ENCODE assay signal across 10 cellular contexts in genomic region chr2:176093145-176093888, GRCh38. TPM values are rescaled to one million over a fixed set of nuclear protein-coding genes. Genes with fewer than 3 reads are reported as not detected.
DNase-seq lines count a peak whose midpoint lies in the region; ATAC-seq and TF ChIP-seq lines count a peak whose summit lies in the region.
"Had no signal": no experiment of that assay in that cellular context is flagged by ENCODE, and none has a peak within 500 bp of the region (broad histone marks: within the 10 kb centered on the region; RNA-seq: fewer than 3 reads in every experiment).

No MANE protein-coding gene starts in this region.

- H3K9me3 Mint-ChIP-seq in progenitor cell of endocrine pancreas (ENCODE audit: low read depth) = no peaks in the 10 kb centered on the region

- peaks cover 19% of the 10 kb centered on the region for H3K4me1 ChIP-seq in HUES64 (ENCODE audit: insufficient read depth, low read length)

- ATAC-seq in GM19351 (IDR thresholded peaks at IDR 0.05; ENCODE audit: unreplicated experiment) = no peak

- peak overlapping the region; percentile 33 for H3K4me3 ChIP-seq in HUES64 (ENCODE audit: low read length)

- H3K9ac ChIP-seq in HUES64 (ENCODE audit: low read depth, low read length) = no peak overlapping the region

- H3K27ac Mint-ChIP-seq in progenitor cell of endocrine pancreas = peak overlapping the region; percentile 72

- DNase-seq in NCI-H1694 treated with DMSO at 0.1 percent for 48 hours (lab: John Stamatoyannopoulos, UW) = peak; percentile 20
- no peak for DNase-seq in NCI-H1694 (lab: John Stamatoyannopoulos, UW)
- DNase-seq in dermis blood vessel endothelial cell = peak; percentile 51
- no peak for DNase-seq in progenitor cell of endocrine pancreas (ENCODE audit: low spot score, unreplicated experiment)
- DNase-seq in NCI-H2029 (lab: John Stamatoyannopoulos, UW) = no peak
- no peak for DNase-seq in medulla oblongata (ENCODE audit: extremely low spot score)

- no peaks in the 10 kb centered on the region for H3K36me3 ChIP-seq in HUES64 (ENCODE audit: insufficient read depth, low read length)

- no peak overlapping the region for H3K27ac ChIP-seq in HUES64 (ENCODE audit: low read depth, low read length)

- H3K36me3 Mint-ChIP-seq in progenitor cell of endocrine pancreas (ENCODE audit: insufficient read depth) = no peaks in the 10 kb centered on the region

- H3K9me3 ChIP-seq in HUES64 (ENCODE audit: insufficient read depth, low read depth, low read length) = no peaks in the 10 kb centered on the region

- WGBS in HUES64 = 2% methylated on average over 52 of the region's 52 CpGs

- H3K27me3 Mint-ChIP-seq in progenitor cell of endocrine pancreas = peaks cover 92% of the 10 kb centered on the region

- peak overlapping the region; percentile 37 for H3K4me3 Mint-ChIP-seq in progenitor cell of endocrine pancreas (ENCODE audit: low read depth)

- TF ChIP-seq CTCF in progenitor cell of endocrine pancreas (IDR thresholded peaks at IDR 0.05; ENCODE audit: unreplicated experiment) = peak; percentile 24

- H3K4me1 Mint-ChIP-seq in progenitor cell of endocrine pancreas (ENCODE audit: low read depth) = peaks cover 6% of the 10 kb centered on the region

- peaks cover 100% of the 10 kb centered on the region for H3K27me3 ChIP-seq in HUES64 (ENCODE audit: insufficient read depth, low read length)

RNA-seq across cellular contexts. Expression of gene HOXD13, which starts 0.8 kb away (rescaled TPM):
- 0.15 TPM for polyA plus RNA-seq in HUES64 (2013, experiment 1 of 2)
- polyA plus RNA-seq in HUES64 (2013, experiment 2 of 2) = 0.13 TPM
- total RNA-seq in dermis blood vessel endothelial cell (under 0.01 TPM in 1 of 2 replicates, not detected in the other), progenitor cell of endocrine pancreas (not detected in 2 replicates)
- total RNA-seq: activated CD8-positive, alpha-beta memory T cell treated with anti-CD3 and anti-CD28 coated beads for 36 hours had no signal
- polyA plus RNA-seq: CD14-positive monocyte had no signal

RNA-seq across cellular contexts. Expression of gene HOXD12, which starts 6.3 kb away (rescaled TPM):
- polyA plus RNA-seq in HUES64 (2013, experiment 1 of 2) = not detected
- polyA plus RNA-seq in HUES64 (2013, experiment 2 of 2) = not detected
- not detected in 2 replicates for total RNA-seq in dermis blood vessel endothelial cell
- total RNA-seq in progenitor cell of endocrine pancreas = not detected in 2 replicates
- total RNA-seq: activated CD8-positive, alpha-beta memory T cell treated with anti-CD3 and anti-CD28 coated beads for 36 hours had no signal
- polyA plus RNA-seq: CD14-positive monocyte had no signal

RNA-seq across cellular contexts. Expression of gene EVX2, which starts 9.6 kb away (rescaled TPM):
- not detected for polyA plus RNA-seq in HUES64 (2013, experiment 1 of 2)
- not detected for polyA plus RNA-seq in HUES64 (2013, experiment 2 of 2)
- not detected in 2 replicates for total RNA-seq in dermis blood vessel endothelial cell
- not detected in 2 replicates for total RNA-seq in progenitor cell of endocrine pancreas
- total RNA-seq: activated CD8-positive, alpha-beta memory T cell treated with anti-CD3 and anti-CD28 coated beads for 36 hours had no signal
- polyA plus RNA-seq: CD14-positive monocyte had no signal

RNA-seq across cellular contexts. Expression of gene HOXD11, which starts 13.8 kb away (rescaled TPM):
- not detected for polyA plus RNA-seq in HUES64 (2013, experiment 1 of 2)
- polyA plus RNA-seq in HUES64 (2013, experiment 2 of 2) = 0.38 TPM
- total RNA-seq in dermis blood vessel endothelial cell = 0.17 TPM in 1 of 2 replicates, not detected in the other
- not detected in 2 replicates for total RNA-seq in progenitor cell of endocrine pancreas
- total RNA-seq: activated CD8-positive, alpha-beta memory T cell treated with anti-CD3 and anti-CD28 coated beads for 36 hours had no signal
- polyA plus RNA-seq: CD14-positive monocyte had no signal

RNA-seq across cellular contexts. Expression of gene HOXD10, which starts 23.3 kb away (rescaled TPM):
- 0.15 TPM for polyA plus RNA-seq in HUES64 (2013, experiment 1 of 2)
- 0.19 TPM for polyA plus RNA-seq in HUES64 (2013, experiment 2 of 2)
- total RNA-seq in dermis blood vessel endothelial cell = 7.7 and 15.2 TPM in 2 replicates
- total RNA-seq in progenitor cell of endocrine pancreas = not detected in 2 replicates
- total RNA-seq: activated CD8-positive, alpha-beta memory T cell treated with anti-CD3 and anti-CD28 coated beads for 36 hours had no signal
- polyA plus RNA-seq: CD14-positive monocyte had no signal

Comparison
In these comparisons a context has a peak if more than half of its experiments do, and no peak if none do; other contexts are left out.
1. DNase-seq: peak in NCI-H1694 treated with DMSO at 0.1 percent for 48 hours (single experiment) and dermis blood vessel endothelial cell (single experiment); none in NCI-H1694 (single experiment), progenitor cell of endocrine pancreas (single experiment), NCI-H2029 (single experiment) and medulla oblongata (single experiment).